In genomic region chr7:143052041-143052440, GRCh38 we compare ENCODE assay signal across 1 cellular context.
TF ChIP-seq lines count a peak whose summit lies in the region.

Gene OR6V1 (plus strand): TSS chr7:143052341. CDS start chr7:143052341, 0 bp downstream.

TF ChIP-seq in GM23338, 12 proteins besides CTCF, POLR2A, EP300 and RAD21 (continued from another document):
- TF ChIP-seq ZNF462 (CRISPR knock-in tag; IDR thresholded peaks at IDR 0.05) (no peak), CREB1 (CRISPR knock-in tag; IDR thresholded peaks at IDR 0.05; ENCODE audit: low read depth) (no peak), POLR2AphosphoS5 (IDR thresholded peaks at IDR 0.05; ENCODE audit: low read depth) (no peak), JUNB (IDR thresholded peaks at IDR 0.05; ENCODE audit: unreplicated experiment) (no peak), EZH2 (IDR thresholded peaks at IDR 0.05; ENCODE audit: low read depth, unreplicated experiment) (no peak), ETS1 (IDR thresholded peaks at IDR 0.05) (no peak), STAT1 (IDR thresholded peaks at IDR 0.05; ENCODE audit: unreplicated experiment) (no peak), REST (IDR thresholded peaks at IDR 0.05; ENCODE audit: unreplicated experiment) (no peak)
TF ChIP-seq in GM23338: peak in this region for 0.
